31 cellular contexts compared by ENCODE assay signal in the genomic region with DNA sequence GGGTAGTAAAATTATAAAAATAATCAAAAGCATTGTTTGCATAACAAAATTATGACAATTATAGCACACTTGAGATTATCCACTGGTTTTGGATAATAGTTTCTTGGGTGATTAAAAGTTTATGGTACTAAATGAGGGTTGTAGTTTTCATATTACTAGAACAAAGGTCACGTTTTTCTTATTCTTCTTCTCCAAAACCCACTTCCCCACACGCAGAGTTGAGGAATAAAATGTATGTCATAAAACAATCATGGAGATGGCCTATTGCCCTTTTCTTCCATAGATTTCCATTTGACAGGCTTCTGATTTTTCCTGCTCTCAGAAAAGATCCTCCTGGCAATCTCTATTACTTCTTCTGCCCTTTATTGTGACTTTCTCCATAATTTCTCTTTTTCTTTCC.
"Had no signal": no experiment of that assay in that cellular context is flagged by ENCODE, and none has a peak within 500 bp of the region (broad histone marks: within the 10 kb centered on the region; RNA-seq: fewer than 3 reads in every experiment).

No MANE protein-coding gene starts in this region.

- H3K36me3 ChIP-seq: breast epithelium, esophagus muscularis mucosa, heart left ventricle, WERI-Rb-1 had no signal

- DNase-seq: activated B cell treated with CpG ODN at 0.5 μM for 24 hours; activated CD4-positive, alpha-beta T cell treated with anti-CD3 and anti-CD28 coated beads for 48 hours; activated CD4-positive, alpha-beta T cell treated with anti-CD3 and anti-CD28 coated beads, Interleukin-2, amount 50 U/mL, for 1 hour; activated CD4-positive, alpha-beta T cell treated with anti-CD3 and anti-CD28 coated beads, Interleukin-2, amount 50 U/mL, for 48 hours; activated CD8-positive, alpha-beta memory T cell treated with anti-CD3 and anti-CD28 coated beads for 24 hours; activated CD8-positive, alpha-beta T cell treated with anti-CD3 and anti-CD28 coated beads for 36 hours; activated effector memory CD4-positive, alpha-beta T cell treated with Interleukin-2 at 50 U/mL for 16 hours; activated naive CD4-positive, alpha-beta T cell treated with anti-CD3 and anti-CD28 coated beads for 36 hours; activated naive CD8-positive, alpha-beta T cell treated with anti-CD3 and anti-CD28 coated beads for 36 hours; activated naive CD8-positive, alpha-beta T cell treated with anti-CD3 and anti-CD28 coated beads, Interleukin-2, amount 50 U/mL, for 24 hours; activated T-cell treated with anti-CD3 and anti-CD28 coated beads, Interleukin-2, amount 50 U/mL, for 4 hours; central memory CD4-positive, alpha-beta T cell; cerebellar nuclear complex; dorsolateral prefrontal cortex; effector memory CD4-positive, alpha-beta T cell; erythroblast; foreskin keratinocyte; gastrocnemius medialis; glutamatergic neuron; heart left ventricle; T-helper 1 cell; T-helper 17 cell; T1000; WERI-Rb-1 had no signal

- H3K27me3 ChIP-seq: ascending aorta, breast epithelium, cardiac muscle cell, dorsolateral prefrontal cortex, esophagus muscularis mucosa, foreskin keratinocyte, gastrocnemius medialis, heart left ventricle had no signal

- ATAC-seq: activated CD4-positive, CD25-positive, alpha-beta regulatory T cell treated with anti-CD3 and anti-CD28 coated beads, Interleukin-2, amount 50 U/mL, for 24 hours; activated CD8-positive, alpha-beta T cell treated with anti-CD3 and anti-CD28 coated beads for 36 hours; activated naive CD8-positive, alpha-beta T cell treated with anti-CD3 and anti-CD28 coated beads, Interleukin-2, amount 50 U/mL, for 24 hours; activated T-cell treated with anti-CD3 and anti-CD28 coated beads, Interleukin-2, amount 50 U/mL, for 4 hours; activated T-helper 17 cell treated with anti-CD3 and anti-CD28 coated beads, Interleukin-2, amount 50 U/mL, for 72 hours; foreskin keratinocyte; gastrocnemius medialis; heart left ventricle; T-helper 17 cell had no signal

- H3K4me1 ChIP-seq: ascending aorta, breast epithelium, esophagus muscularis mucosa, foreskin keratinocyte, gastrocnemius medialis, heart left ventricle had no signal

- H3K27ac ChIP-seq: ascending aorta, breast epithelium, cardiac muscle cell, coronary artery, dorsolateral prefrontal cortex, esophagus muscularis mucosa, foreskin keratinocyte, gastrocnemius medialis, heart left ventricle, WERI-Rb-1 had no signal

- H3K4me3 ChIP-seq: ascending aorta, breast epithelium, cardiac muscle cell, coronary artery, dorsolateral prefrontal cortex, esophagus muscularis mucosa, gastrocnemius medialis, heart left ventricle had no signal

- H3K9me3 ChIP-seq: ascending aorta, breast epithelium, esophagus muscularis mucosa, gastrocnemius medialis, heart left ventricle had no signal
